1 cellular context compared by ENCODE assay signal in genomic region chr19:51904331-51905165, GRCh38.
TF ChIP-seq lines count a peak whose summit lies in the region.

TSS of gene ZNF649 (minus strand) at chr19:51905017. CDS start at chr19:51900107, 4,910 bp downstream.

TF ChIP-seq in K562, 482 proteins besides CTCF, POLR2A, EP300 and RAD21 (continued from another document and continues in another):
- TF ChIP-seq E2F6 (IDR thresholded peaks at IDR 0.05; ENCODE audit: borderline replicate concordance in 1 of 2, extremely low read depth in 1 of 2, insufficient read depth in 1 of 2, insufficient read length in 1 of 2, low read depth in 1 of 2, low read length in 1 of 2, poor library complexity in 1 of 2, severe bottlenecking in 1 of 2), result peak; percentile 67 to 84
- no peak for TF ChIP-seq ZNF184 (CRISPR knock-in tag; IDR thresholded peaks at IDR 0.05)
- TF ChIP-seq ZNF766 (CRISPR knock-in tag; conservative IDR thresholded peaks at IDR 0.05), result peak; percentile 96
- no peak for TF ChIP-seq ATF1 (CRISPR knock-in tag; IDR thresholded peaks at IDR 0.05)
- peak; percentile 70 for TF ChIP-seq ATF1 (tag; IDR thresholded peaks at IDR 0.05)
- no peak for TF ChIP-seq CCAR2 (IDR thresholded peaks at IDR 0.05; ENCODE audit: low read depth, low read length)
- TF ChIP-seq NCOA6 (IDR thresholded peaks at IDR 0.05), result no peak
- no peak for TF ChIP-seq ETV6 (IDR thresholded peaks at IDR 0.05; ENCODE audit: borderline replicate concordance in 1 of 2, low read depth in 2 of 2, low read length in 1 of 2)
- TF ChIP-seq ETV6 (CRISPR knock-in tag; IDR thresholded peaks at IDR 0.05; ENCODE audit: borderline replicate concordance), result no peak
- TF ChIP-seq ZNF77 (CRISPR knock-in tag; IDR thresholded peaks at IDR 0.05), result no peak
- peak; percentile 86; the same call in 1 of the 2 replicates for TF ChIP-seq ZKSCAN1 (IDR thresholded peaks at IDR 0.05; ENCODE audit: low read depth, low read length)
- no peak for TF ChIP-seq CUX1 (CRISPR knock-in tag; IDR thresholded peaks at IDR 0.05)
- TF ChIP-seq ZSCAN29 (IDR thresholded peaks at IDR 0.05), result no peak
- peak; percentile 92 for TF ChIP-seq HCFC1 (IDR thresholded peaks at IDR 0.05; ENCODE audit: low read depth, low read length)
- TF ChIP-seq HDAC1 (IDR thresholded peaks at IDR 0.05), result peak in 1 of 2 experiments; percentile 83; a peak in 2 of 4 replicates
- no peak for TF ChIP-seq ZNF518B (CRISPR knock-in tag; IDR thresholded peaks at IDR 0.05)
- TF ChIP-seq ZNF584 (CRISPR knock-in tag; IDR thresholded peaks at IDR 0.05; ENCODE audit: low read depth), result peak; percentile 90
- TF ChIP-seq U2AF1 (optimal IDR thresholded peaks at IDR 0.05; ENCODE audit: low read depth, low read length), result no peak
- TF ChIP-seq BDP1 (IDR thresholded peaks at IDR 0.05; ENCODE audit: insufficient read depth, insufficient read length), result no peak
- TF ChIP-seq ELF1 (tag; IDR thresholded peaks at IDR 0.05), result no peak
- peak; percentile 59; the same call in 1 of the 2 replicates for TF ChIP-seq RB1 (IDR thresholded peaks at IDR 0.05; ENCODE audit: low read depth)
- TF ChIP-seq ZNF668 (CRISPR knock-in tag; IDR thresholded peaks at IDR 0.05), result no peak
- TF ChIP-seq COPS2 (conservative IDR thresholded peaks at IDR 0.05), result no peak
- no peak for TF ChIP-seq NFE2 (IDR thresholded peaks at IDR 0.05; ENCODE audit: low read depth)
- TF ChIP-seq HNRNPL (IDR thresholded peaks at IDR 0.05; ENCODE audit: low read depth, low read length), result no peak
- peak; percentile 25; the same call in 1 of the 2 replicates for TF ChIP-seq GABPA (tag; conservative IDR thresholded peaks at IDR 0.05; ENCODE audit: low read depth)
- TF ChIP-seq FOS (IDR thresholded peaks at IDR 0.05; ENCODE audit: extremely low read depth, insufficient read length), result no peak
- peak; percentile 87 for TF ChIP-seq ZNF197 (CRISPR knock-in tag; IDR thresholded peaks at IDR 0.05; ENCODE audit: low read depth)
- no peak for TF ChIP-seq TCF3 (CRISPR knock-in tag; IDR thresholded peaks at IDR 0.05)
- peak; percentile 59; the same call in 1 of the 2 replicates for TF ChIP-seq SMAD4 (CRISPR knock-in tag; conservative IDR thresholded peaks at IDR 0.05)
- no peak for TF ChIP-seq CHD4 (IDR thresholded peaks at IDR 0.05; ENCODE audit: insufficient read depth, insufficient replicate concordance, low read depth, low read length, poor library complexity, severe bottlenecking)
- TF ChIP-seq ZNF41 (CRISPR knock-in tag; conservative IDR thresholded peaks at IDR 0.05), result no peak
- no peak for TF ChIP-seq ZNF707 (CRISPR knock-in tag; conservative IDR thresholded peaks at IDR 0.05)
- no peak for TF ChIP-seq SMAD2 (IDR thresholded peaks at IDR 0.05; ENCODE audit: low read depth, low read length)
- no peak for TF ChIP-seq ZNF592 (IDR thresholded peaks at IDR 0.05)
- TF ChIP-seq HMG20A (CRISPR knock-in tag; conservative IDR thresholded peaks at IDR 0.05), result no peak
- TF ChIP-seq HDAC2 (IDR thresholded peaks at IDR 0.05), result 0 out of 2 replicates have a peak, but pooled peaks have one; percentile 53
- peak; percentile 42; the same call in 1 of the 2 replicates for TF ChIP-seq GMEB1 (CRISPR knock-in tag; IDR thresholded peaks at IDR 0.05)
- no peak for TF ChIP-seq ZBTB43 (CRISPR knock-in tag; IDR thresholded peaks at IDR 0.05)
- TF ChIP-seq SRSF9 (IDR thresholded peaks at IDR 0.05; ENCODE audit: borderline replicate concordance, low read depth, low read length), result no peak
- TF ChIP-seq PHB2 (IDR thresholded peaks at IDR 0.05; ENCODE audit: low read depth), result no peak
- no peak for TF ChIP-seq ZNF408 (CRISPR knock-in tag; IDR thresholded peaks at IDR 0.05; ENCODE audit: low read depth)
- no peak for TF ChIP-seq HEY1 (CRISPR knock-in tag; IDR thresholded peaks at IDR 0.05; ENCODE audit: borderline replicate concordance)
- no peak for TF ChIP-seq KLF6 (CRISPR knock-in tag; IDR thresholded peaks at IDR 0.05; ENCODE audit: borderline replicate concordance)
- TF ChIP-seq ZFP91 (CRISPR knock-in tag; IDR thresholded peaks at IDR 0.05), result no peak
- no peak for TF ChIP-seq ZNF217 (CRISPR knock-in tag; IDR thresholded peaks at IDR 0.05)
